1 cellular context compared by ENCODE assay signal in genomic region chr19:670609-671075, GRCh38.
TF ChIP-seq lines count a peak whose summit lies in the region.

No MANE protein-coding gene starts in this region.

TF ChIP-seq in HepG2, 621 proteins besides CTCF, POLR2A, EP300 and RAD21 (continues in another document):
- TF ChIP-seq ZNF839 (CRISPR knock-in tag; IDR thresholded peaks at IDR 0.05; ENCODE audit: borderline replicate concordance), result no peak
- no peak for TF ChIP-seq FLYWCH1 (CRISPR knock-in tag; IDR thresholded peaks at IDR 0.05)
- TF ChIP-seq MLX (CRISPR knock-in tag; IDR thresholded peaks at IDR 0.05), result no peak
- no peak for TF ChIP-seq CREM (IDR thresholded peaks at IDR 0.05)
- no peak for TF ChIP-seq CREM (CRISPR knock-in tag; IDR thresholded peaks at IDR 0.05)
- no peak for TF ChIP-seq TFAP4 (IDR thresholded peaks at IDR 0.05; ENCODE audit: borderline replicate concordance, low read depth)
- no peak for TF ChIP-seq E2F5 (CRISPR knock-in tag; conservative IDR thresholded peaks at IDR 0.05)
- no peak for TF ChIP-seq ZNF749 (CRISPR knock-in tag; IDR thresholded peaks at IDR 0.05; ENCODE audit: borderline replicate concordance)
- peak; percentile 100 for TF ChIP-seq ZNF329 (CRISPR knock-in tag; IDR thresholded peaks at IDR 0.05; ENCODE audit: low read depth)
- TF ChIP-seq ZBTB33 (CRISPR knock-in tag; IDR thresholded peaks at IDR 0.05), result 0 out of 2 replicates have a peak, but pooled peaks have one; percentile 7
- TF ChIP-seq PHF8 (CRISPR knock-in tag; IDR thresholded peaks at IDR 0.05), result 0 out of 2 replicates have a peak, but pooled peaks have one; percentile 39
- peak; percentile 58; the same call in 1 of the 2 replicates for TF ChIP-seq ZFY (CRISPR knock-in tag; IDR thresholded peaks at IDR 0.05)
- TF ChIP-seq HNF1B (CRISPR knock-in tag; IDR thresholded peaks at IDR 0.05), result no peak
- no peak for TF ChIP-seq AGO1 (IDR thresholded peaks at IDR 0.05; ENCODE audit: low read depth, low read length, poor library complexity, severe bottlenecking)
- no peak for TF ChIP-seq AKAP8 (CRISPR knock-in tag; IDR thresholded peaks at IDR 0.05)
- TF ChIP-seq ZNF557 (CRISPR knock-in tag; IDR thresholded peaks at IDR 0.05), result no peak
- TF ChIP-seq GATAD2A (CRISPR knock-in tag; IDR thresholded peaks at IDR 0.05), result 0 out of 2 replicates have a peak, but pooled peaks have one; percentile 28
- TF ChIP-seq ZMYM3 (CRISPR knock-in tag; IDR thresholded peaks at IDR 0.05), result peak; percentile 97
- peak; percentile 21; the same call in 1 of the 2 replicates for TF ChIP-seq SAP130 (CRISPR knock-in tag; IDR thresholded peaks at IDR 0.05; ENCODE audit: low read depth)
- no peak for TF ChIP-seq ZNF362 (CRISPR knock-in tag; IDR thresholded peaks at IDR 0.05; ENCODE audit: borderline replicate concordance)
- no peak for TF ChIP-seq NFE2 (CRISPR knock-in tag; IDR thresholded peaks at IDR 0.05)
- no peak for TF ChIP-seq ZNF331 (CRISPR knock-in tag; IDR thresholded peaks at IDR 0.05)
- TF ChIP-seq FOSL2 (CRISPR knock-in tag; IDR thresholded peaks at IDR 0.05), result no peak
- no peak for TF ChIP-seq EHMT2 (IDR thresholded peaks at IDR 0.05; ENCODE audit: borderline replicate concordance, low read depth, low read length)
- no peak for TF ChIP-seq NPAS2 (CRISPR knock-in tag; IDR thresholded peaks at IDR 0.05; ENCODE audit: borderline replicate concordance)
- no peak for TF ChIP-seq ZNF24 (IDR thresholded peaks at IDR 0.05)
- peak; percentile 49 for TF ChIP-seq ZNF687 (CRISPR knock-in tag; IDR thresholded peaks at IDR 0.05)
- TF ChIP-seq ZNF292 (CRISPR knock-in tag; IDR thresholded peaks at IDR 0.05; ENCODE audit: borderline replicate concordance, low read depth), result peak; percentile 56; the same call in 1 of the 2 replicates
- TF ChIP-seq REST (IDR thresholded peaks at IDR 0.05; ENCODE audit: borderline replicate concordance in 1 of 2, low read depth in 1 of 2, low read length in 2 of 2), result no peak
- TF ChIP-seq ZNF83 (CRISPR knock-in tag; IDR thresholded peaks at IDR 0.05; ENCODE audit: borderline replicate concordance), result no peak
- no peak for TF ChIP-seq SP4 (CRISPR knock-in tag; IDR thresholded peaks at IDR 0.05)
- TF ChIP-seq ZKSCAN1 (IDR thresholded peaks at IDR 0.05; ENCODE audit: low read length), result 0 out of 2 replicates have a peak, but pooled peaks have one; percentile 42
- TF ChIP-seq PRDM15 (CRISPR knock-in tag; IDR thresholded peaks at IDR 0.05), result no peak
- TF ChIP-seq PTBP1 (IDR thresholded peaks at IDR 0.05; ENCODE audit: low read depth, low read length, poor library complexity, severe bottlenecking), result no peak
- TF ChIP-seq MZF1 (CRISPR knock-in tag; IDR thresholded peaks at IDR 0.05; ENCODE audit: borderline replicate concordance), result no peak
- no peak for TF ChIP-seq BRF2 (CRISPR knock-in tag; IDR thresholded peaks at IDR 0.05)
- peak; percentile 39; the same call in 1 of the 2 replicates for TF ChIP-seq ZFP91 (CRISPR knock-in tag; IDR thresholded peaks at IDR 0.05; ENCODE audit: borderline replicate concordance)
